Comparison of ENCODE assay signal across 12 cellular contexts in the genomic region with DNA sequence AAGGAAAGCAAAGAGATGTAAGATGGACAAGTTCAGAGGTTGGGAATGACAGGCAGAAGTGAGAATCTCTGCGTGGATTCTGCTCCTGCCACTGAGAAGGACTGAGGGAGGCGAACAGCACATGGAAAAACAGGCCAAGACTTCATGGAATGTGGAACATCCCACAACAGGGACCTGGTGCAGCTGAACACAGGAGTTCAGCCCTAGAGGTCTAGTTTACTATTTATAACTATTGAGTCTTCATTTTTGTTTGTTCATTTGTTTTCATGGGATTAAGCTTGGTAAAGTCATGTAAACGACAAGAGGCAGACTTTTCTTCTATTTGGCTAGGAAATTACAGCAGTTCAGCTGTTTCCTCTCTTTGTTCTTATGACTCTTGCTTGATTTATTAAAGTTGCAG.
DNase-seq lines count a peak whose midpoint lies in the region; ATAC-seq and TF ChIP-seq lines count a peak whose summit lies in the region.
"Had no signal": no experiment of that assay in that cellular context is flagged by ENCODE, and none has a peak within 500 bp of the region (broad histone marks: within the 10 kb centered on the region; RNA-seq: fewer than 3 reads in every experiment).

No MANE protein-coding gene starts in this region.

- H3K4me3 ChIP-seq in sigmoid colon, result no peak overlapping the region

- intact Hi-C loops in sigmoid colon (cut with DNase I), result loop anchor here (5.0 kb wide), 3 partner anchors 68 to 233 kb away; a partner anchor contains a TSS

- ATAC-seq in HG03045 (IDR thresholded peaks at IDR 0.05; ENCODE audit: unreplicated experiment) (no peak), HG03432 (IDR thresholded peaks at IDR 0.05; ENCODE audit: unreplicated experiment) (no peak), GM18517 (IDR thresholded peaks at IDR 0.05; ENCODE audit: unreplicated experiment) (no peak)

- no peak for TF ChIP-seq CTCF in sigmoid colon (IDR thresholded peaks at IDR 0.05)

- no peaks in the 10 kb centered on the region for H3K27me3 ChIP-seq in sigmoid colon

- H3K36me3 ChIP-seq in sigmoid colon, result no peaks in the 10 kb centered on the region

- peak overlapping the region; percentile 77 to 90 (median 81) for H3K27ac ChIP-seq in sigmoid colon

- peaks cover 0 to 78% (median 75%) of the 10 kb centered on the region in 4 donors for H3K4me1 ChIP-seq in sigmoid colon

- H3K9me3 ChIP-seq in sigmoid colon, result no peaks in the 10 kb centered on the region

- WGBS in sigmoid colon, 2 donors, result 54 to 73% methylated on average over 3 of the region's 3 CpGs

- no peak for TF ChIP-seq EP300 in sigmoid colon (IDR thresholded peaks at IDR 0.05)

- no peak for TF ChIP-seq POLR2A in sigmoid colon (IDR thresholded peaks at IDR 0.05)

- DNase-seq in ELR (ENCODE audit: low read depth), result peak; percentile 10
- peak; percentile 39 for DNase-seq in cerebellar cortex (ENCODE audit: low spot score)
- DNase-seq in islet precursor cell, result peak; percentile 83
- DNase-seq in sigmoid colon, result no peak
- no peak for DNase-seq in NCI-H1436 (lab: John Stamatoyannopoulos, UW)
- DNase-seq: activated CD4-positive, alpha-beta memory T cell treated with anti-CD3 and anti-CD28 coated beads, Interleukin-2, amount 10 ng/mL, durations not matched to agents 7 days and 5 days; CD4-positive, CD25-positive, alpha-beta regulatory T cell; NCI-H1694; stimulated activated CD4-positive, alpha-beta T cell treated with anti-CD3 and anti-CD28 coated beads, Interleukin-4, amount 100 ng/mL, for 4 hours had no signal

Comparison
In these comparisons a context has a peak if more than half of its experiments do, and no peak if none do; other contexts are left out.
1. DNase-seq: peak in ELR (single experiment), cerebellar cortex (single experiment) and islet precursor cell (single experiment); none in sigmoid colon (single experiment) and NCI-H1436 (single experiment).